Comparison of ENCODE assay signal across 14 cellular contexts in the genomic region with DNA sequence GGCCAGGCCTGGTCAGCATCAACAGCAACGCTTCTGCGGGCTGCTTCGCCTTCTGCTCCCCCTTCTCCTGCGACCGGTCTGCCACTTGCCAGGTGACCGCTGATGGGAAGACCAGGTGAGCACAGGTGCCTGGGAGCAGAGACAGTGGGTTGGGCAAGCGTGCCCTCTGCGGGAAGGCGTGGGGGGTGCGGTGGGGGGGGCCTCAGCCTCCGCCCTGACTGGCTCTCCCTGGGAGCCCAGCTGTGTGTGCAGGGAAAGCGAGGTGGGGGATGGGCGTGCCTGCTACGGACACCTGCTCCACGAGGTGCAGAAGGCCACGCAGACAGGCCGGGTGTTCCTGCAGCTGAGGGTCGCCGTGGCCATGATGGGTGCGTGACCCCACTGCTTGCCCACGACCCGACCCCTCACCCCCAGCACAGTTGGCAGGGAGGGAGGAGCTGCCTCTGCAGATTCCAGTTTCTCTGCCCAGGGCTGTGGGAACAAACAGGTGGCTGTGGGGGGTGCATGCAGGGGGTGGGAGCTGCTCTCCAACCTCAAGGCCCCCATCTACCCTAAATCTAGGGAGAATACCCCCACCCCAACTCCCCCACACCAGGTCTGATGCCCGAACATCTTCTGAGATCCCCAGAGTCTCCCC. TPM values are rescaled to one million over a fixed set of nuclear protein-coding genes. Genes with fewer than 3 reads are reported as not detected.
DNase-seq lines count a peak whose midpoint lies in the region; ATAC-seq and TF ChIP-seq lines count a peak whose summit lies in the region.
"Had no signal": no experiment of that assay in that cellular context is flagged by ENCODE, and none has a peak within 500 bp of the region (broad histone marks: within the 10 kb centered on the region; RNA-seq: fewer than 3 reads in every experiment).

No MANE protein-coding gene starts in this region.

- H3K36me3 ChIP-seq in HEK293 (ENCODE audit: control insufficient read depth in 2 of 2, insufficient read depth in 1 of 2, low read length in 2 of 2) (no peaks in the 10 kb centered on the region), body of pancreas (replicated peaks in 1 of 2; ENCODE audit: insufficient read depth in 1 of 2, low read depth in 2 of 2) (no peaks in the 10 kb centered on the region)

- H3K9me3 ChIP-seq in HEK293 (ENCODE audit: control insufficient read depth, insufficient read depth, low read depth, low read length) (no peaks in the 10 kb centered on the region), body of pancreas (no peaks in the 10 kb centered on the region)
- H3K9me3 ChIP-seq: Caco-2 had no signal

- 34 to 45% methylated on average over 1 to 18 of the region's 23 CpGs for WGBS in body of pancreas, 2 donors

- H3K27ac ChIP-seq in HEK293 (ENCODE audit: extremely low read depth, low read depth, low read length): no peak overlapping the region
- no peak overlapping the region for H3K27ac ChIP-seq in body of pancreas
- H3K27ac ChIP-seq: C4-2B had no signal

- 0 out of 2 replicates have a peak, but pooled peaks have one; percentile 8 for TF ChIP-seq CTCF in HEK293 (tag by site-specific recombination; IDR thresholded peaks at IDR 0.05)
- TF ChIP-seq CTCF in body of pancreas (IDR thresholded peaks at IDR 0.05): peak in 1 of 7 experiments; percentile 14

- H3K4me1 ChIP-seq in HEK293 (ENCODE audit: control insufficient read depth, insufficient read depth, low read length) (no peaks in the 10 kb centered on the region), body of pancreas (peaks cover 9% of the 10 kb centered on the region)
- H3K4me1 ChIP-seq: Caco-2 had no signal

- DNase-seq in NCI-H2171 treated with DMSO at 0.1 percent for 48 hours (lab: John Stamatoyannopoulos, UW) (peak; percentile 4), NCI-H2171 (lab: John Stamatoyannopoulos, UW) (no peak), body of pancreas (peak; percentile 34 to 77 (median 54)), T-helper 9 cell (no peak)
- DNase-seq in stimulated activated CD4-positive, alpha-beta T cell treated with anti-CD3 and anti-CD28 coated beads, Interleukin-4, amount 100 ng/mL, for 24 hours: no peak
- DNase-seq: Caco-2, DMS79, H9, NCI-H1694, SHP77 had no signal

- no peaks in the 10 kb centered on the region for H3K27me3 ChIP-seq in body of pancreas

- ATAC-seq in body of pancreas: peak; percentile 30
- ATAC-seq: GM12878 had no signal

- intact Hi-C loops in body of pancreas (cut with DNase I): no loop called here

- POLR2A ChIA-PET in HEK293 (lab: Yijun Ruan, JAX): interaction anchor here (1.3 kb wide), 1 partner anchor 32 kb away, joined by 5 read pairs; a partner anchor contains a TSS

- no peak for TF ChIP-seq POLR2A in body of pancreas (IDR thresholded peaks at IDR 0.05)

- CTCF ChIA-PET in HEK293 (lab: Yijun Ruan, JAX): no interaction called here

- H3K4me3 ChIP-seq in HEK293 (ENCODE audit: low read depth, low read length) (no peak overlapping the region), body of pancreas (no peak overlapping the region)
- H3K4me3 ChIP-seq: GM12878 had no signal

TF ChIP-seq in HEK293, 187 proteins besides CTCF, POLR2A, EP300 and RAD21:
- TF ChIP-seq, protein P1, sequence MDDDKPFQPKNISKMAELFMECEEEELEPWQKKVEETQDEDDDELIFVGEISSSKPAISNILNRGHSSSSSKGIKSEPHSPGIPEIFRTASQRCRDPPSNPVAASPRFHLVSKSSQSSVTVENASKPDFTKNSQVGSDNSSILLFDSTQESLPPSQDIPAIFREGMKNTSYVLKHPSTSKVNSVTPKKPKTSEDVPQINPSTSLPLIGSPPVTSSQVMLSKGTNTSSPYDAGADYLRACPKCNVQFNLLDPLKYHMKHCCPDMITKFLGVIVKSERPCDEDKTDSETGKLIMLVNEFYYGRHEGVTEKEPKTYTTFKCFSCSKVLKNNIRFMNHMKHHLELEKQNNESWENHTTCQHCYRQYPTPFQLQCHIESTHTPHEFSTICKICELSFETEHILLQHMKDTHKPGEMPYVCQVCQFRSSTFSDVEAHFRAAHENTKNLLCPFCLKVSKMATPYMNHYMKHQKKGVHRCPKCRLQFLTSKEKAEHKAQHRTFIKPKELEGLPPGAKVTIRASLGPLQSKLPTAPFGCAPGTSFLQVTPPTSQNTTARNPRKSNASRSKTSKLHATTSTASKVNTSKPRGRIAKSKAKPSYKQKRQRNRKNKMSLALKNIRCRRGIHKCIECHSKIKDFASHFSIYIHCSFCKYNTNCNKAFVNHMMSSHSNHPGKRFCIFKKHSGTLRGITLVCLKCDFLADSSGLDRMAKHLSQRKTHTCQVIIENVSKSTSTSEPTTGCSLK (tag by site-specific recombination; IDR thresholded peaks at IDR 0.05): no peak
- TF ChIP-seq ZNF350 (tag by site-specific recombination; IDR thresholded peaks at IDR 0.05) (no peak), ZNF223 (tag by site-specific recombination; IDR thresholded peaks at IDR 0.05) (no peak), BCL11B (tag by site-specific recombination; IDR thresholded peaks at IDR 0.05; ENCODE audit: low read depth) (0 out of 2 replicates have a peak, but pooled peaks have one; percentile 44), ZNF629 (tag by site-specific recombination; IDR thresholded peaks at IDR 0.05) (no peak), ZNF114 (tag by site-specific recombination; IDR thresholded peaks at IDR 0.05) (no peak), GLIS1 (tag by site-specific recombination; IDR thresholded peaks at IDR 0.05) (peak; percentile 77), ZBTB17 (tag by site-specific recombination; IDR thresholded peaks at IDR 0.05) (no peak), GLIS2 (tag by site-specific recombination; IDR thresholded peaks at IDR 0.05) (peak; percentile 58; the same call in 1 of the 2 replicates), ZNF501 (tag by site-specific recombination; IDR thresholded peaks at IDR 0.05) (no peak), SCRT2 (tag by site-specific recombination; IDR thresholded peaks at IDR 0.05) (0 out of 2 replicates have a peak, but pooled peaks have one; percentile 33), ZNF768 (tag by site-specific recombination; IDR thresholded peaks at IDR 0.05) (no peak), ZNF354C (tag by site-specific recombination; IDR thresholded peaks at IDR 0.05; ENCODE audit: borderline replicate concordance, low read depth) (no peak), ZNF335 (tag by site-specific recombination; conservative IDR thresholded peaks at IDR 0.05) (no peak), ZNF157 (tag by site-specific recombination; IDR thresholded peaks at IDR 0.05) (no peak), PRDM1 (tag by site-specific recombination; IDR thresholded peaks at IDR 0.05) (no peak)
- TF ChIP-seq, protein P2, sequence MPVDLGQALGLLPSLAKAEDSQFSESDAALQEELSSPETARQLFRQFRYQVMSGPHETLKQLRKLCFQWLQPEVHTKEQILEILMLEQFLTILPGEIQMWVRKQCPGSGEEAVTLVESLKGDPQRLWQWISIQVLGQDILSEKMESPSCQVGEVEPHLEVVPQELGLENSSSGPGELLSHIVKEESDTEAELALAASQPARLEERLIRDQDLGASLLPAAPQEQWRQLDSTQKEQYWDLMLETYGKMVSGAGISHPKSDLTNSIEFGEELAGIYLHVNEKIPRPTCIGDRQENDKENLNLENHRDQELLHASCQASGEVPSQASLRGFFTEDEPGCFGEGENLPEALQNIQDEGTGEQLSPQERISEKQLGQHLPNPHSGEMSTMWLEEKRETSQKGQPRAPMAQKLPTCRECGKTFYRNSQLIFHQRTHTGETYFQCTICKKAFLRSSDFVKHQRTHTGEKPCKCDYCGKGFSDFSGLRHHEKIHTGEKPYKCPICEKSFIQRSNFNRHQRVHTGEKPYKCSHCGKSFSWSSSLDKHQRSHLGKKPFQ (tag by site-specific recombination; IDR thresholded peaks at IDR 0.05): no peak

RNA-seq across cellular contexts. Expression of a gene that starts 8.8 kb away (rescaled TPM):
- 10 to 100 TPM; 50.4 to 55.3 TPM for total RNA-seq in body of pancreas
- total RNA-seq: G401 had no signal

RNA-seq across cellular contexts. Expression of a gene that starts 29.8 kb away (rescaled TPM):
- 10 to 100 TPM; 25.4 to 32.4 TPM for total RNA-seq in body of pancreas

RNA-seq across cellular contexts. Expression of a gene that starts 32.5 kb away (rescaled TPM):
- total RNA-seq in body of pancreas: 1 to 10 TPM in 1 of 2 donors, under 1 TPM in 1; 0.78 to 7.3 TPM

RNA-seq across cellular contexts. Expression of a gene that starts 48.5 kb away (rescaled TPM):
- total RNA-seq in body of pancreas: 100 to 1,000 TPM in 1 of 2 donors, 10 to 100 TPM in 1; 58.9 to 115 TPM

RNA-seq across cellular contexts. Expression of a gene that starts 50.1 kb away (rescaled TPM):
- 10 to 100 TPM in 1 of 2 donors, under 1 TPM in 1; 0.99 to 10.4 TPM for total RNA-seq in body of pancreas

Comparison
In these comparisons a context has a peak if more than half of its experiments do, and no peak if none do; other contexts are left out.
1. DNase-seq: peak in NCI-H2171 treated with DMSO at 0.1 percent for 48 hours (single experiment) and body of pancreas (4 of 4); none in NCI-H2171 (single experiment), T-helper 9 cell (single experiment) and stimulated activated CD4-positive, alpha-beta T cell treated with anti-CD3 and anti-CD28 coated beads, Interleukin-4, amount 100 ng/mL, for 24 hours (single experiment).